In genomic region chr20:47348539-47349142, GRCh38 we compare ENCODE assay signal across 12 cellular contexts. TPM values are rescaled to one million over a fixed set of nuclear protein-coding genes. Genes with fewer than 3 reads are reported as not detected.
DNase-seq lines count a peak whose midpoint lies in the region; TF ChIP-seq lines count a peak whose summit lies in the region.
"Had no signal": no experiment of that assay in that cellular context is flagged by ENCODE, and none has a peak within 500 bp of the region (broad histone marks: within the 10 kb centered on the region; RNA-seq: fewer than 3 reads in every experiment).

No MANE protein-coding gene starts in this region.

- no peak overlapping the region for H3K9ac ChIP-seq in SK-N-MC (ENCODE audit: insufficient read length)

- DNase-seq in EH (ENCODE audit: low read depth) (peak; percentile 54), SK-N-MC (ENCODE audit: low read depth, low spot score) (no peak), globus pallidus (ENCODE audit: low spot score) (peak; percentile 49), pons (ENCODE audit: low spot score) (peak; percentile 74), BE2C (no peak), NCI-H1105 treated with DMSO at 0.1 percent for 48 hours (lab: John Stamatoyannopoulos, UW) (no peak), T-helper 1 cell (no peak)
- no peak for DNase-seq in stimulated activated CD4-positive, alpha-beta T cell treated with anti-CD3 and anti-CD28 coated beads, Interleukin-4, amount 100 ng/mL, for 4 hours
- DNase-seq: activated CD4-positive, alpha-beta T cell treated with anti-CD3 and anti-CD28 coated beads for 36 hours; CD4-positive, alpha-beta T cell; left cardiac atrium; NCI-H2227 treated with DMSO at 0.1 percent for 48 hours had no signal

- no peak for TF ChIP-seq CTCF in BE2C (IDR thresholded peaks at IDR 0.05; ENCODE audit: low read depth, low read length)

- H3K27me3 ChIP-seq in BE2C: no peaks in the 10 kb centered on the region

- H3K9me3 ChIP-seq in SK-N-MC (ENCODE audit: low read depth, low read length) (no peaks in the 10 kb centered on the region), BE2C (no peaks in the 10 kb centered on the region)

- H3K27ac ChIP-seq in SK-N-MC: 0 out of 2 replicates have a peak overlapping the region, but pooled peaks have one; percentile 16

- peaks cover 41% of the 10 kb centered on the region for H3K36me3 ChIP-seq in SK-N-MC (ENCODE audit: insufficient read depth, low read length)
- H3K36me3 ChIP-seq in BE2C: peaks cover 74% of the 10 kb centered on the region

- no peak overlapping the region for H3K4me3 ChIP-seq in SK-N-MC
- no peak overlapping the region for H3K4me3 ChIP-seq in BE2C (ENCODE audit: low read depth, low read length)

- H3K4me1 ChIP-seq in BE2C: peaks cover 26% of the 10 kb centered on the region

RNA-seq across cellular contexts. Expression of gene ZMYND8, which starts 7.9 kb away (rescaled TPM):
- polyA plus RNA-seq in BE2C (2012; ENCODE audit: insufficient read depth, insufficient read length, low read depth): 60.5 TPM

Comparison
In these comparisons a context has a peak if more than half of its experiments do, and no peak if none do; other contexts are left out.
1. DNase-seq: peak in EH (single experiment), globus pallidus (single experiment) and pons (single experiment); none in SK-N-MC (single experiment), BE2C (single experiment), NCI-H1105 treated with DMSO at 0.1 percent for 48 hours (single experiment), stimulated activated CD4-positive, alpha-beta T cell treated with anti-CD3 and anti-CD28 coated beads, Interleukin-4, amount 100 ng/mL, for 4 hours (0 of 2) and T-helper 1 cell (0 of 5).